8 cellular contexts compared by ENCODE assay signal in the genomic region with DNA sequence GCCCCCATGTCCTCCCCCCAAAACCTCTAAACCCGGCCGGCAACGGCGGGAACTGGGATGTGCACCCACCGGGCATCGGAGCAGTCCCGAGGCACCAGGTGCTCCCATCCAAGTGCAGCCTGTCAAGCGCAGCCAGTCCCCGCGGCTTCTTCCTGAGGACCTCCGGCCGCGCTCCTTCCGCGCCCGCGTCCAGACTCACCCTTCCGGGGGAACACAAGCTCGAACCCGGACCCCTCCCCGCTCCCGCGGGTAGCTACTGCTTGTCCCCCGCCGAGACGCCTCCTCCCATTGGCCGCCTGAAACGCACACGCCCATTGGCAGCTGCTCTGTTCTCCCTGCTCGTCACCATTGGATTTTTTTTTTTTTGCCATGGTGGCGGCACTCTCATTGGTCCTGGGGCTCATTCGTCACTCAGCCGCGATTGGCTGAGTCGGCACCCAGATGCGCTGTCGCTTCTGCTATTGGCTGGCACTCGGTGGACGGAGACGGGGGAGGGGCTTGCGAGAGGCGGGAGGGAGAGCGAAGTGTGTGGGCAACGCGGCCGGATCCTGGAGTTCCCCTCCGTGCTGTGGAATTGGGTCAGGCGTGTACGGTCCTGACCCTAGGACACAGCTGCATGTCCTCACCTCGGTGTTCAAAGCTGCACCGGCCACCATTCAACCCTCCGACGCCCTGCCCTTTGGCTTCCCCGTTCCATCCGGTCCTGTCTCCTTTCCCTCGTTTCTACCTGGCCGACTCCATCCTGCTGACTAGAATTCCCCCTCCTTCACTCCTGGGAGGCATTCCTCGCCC.
DNase-seq lines count a peak whose midpoint lies in the region; ATAC-seq, FAIRE-seq and TF ChIP-seq lines count a peak whose summit lies in the region.

A gene (minus strand): TSS at position 262 of the 792 bp plus-strand sequence. CDS start 2,166 bp downstream, outside the sequence.

- DNase-seq in AG09319 (ENCODE audit: extremely low read depth, low read depth) (peak; percentile 96), NCI-H446 treated with DMSO at 0.1 percent for 48 hours (lab: John Stamatoyannopoulos, UW) (peak; percentile 99), cerebellar cortex (ENCODE audit: low spot score) (peak; percentile 99)
- peak; percentile 94 for DNase-seq in stimulated activated CD4-positive, alpha-beta T cell treated with anti-CD3 and anti-CD28 coated beads, Interleukin-12 subunit alpha, Interleukin-12 subunit beta, amount 100 ng/mL, for 4 hours

- peak; percentile 91 for ATAC-seq in GM19035 (IDR thresholded peaks at IDR 0.05; ENCODE audit: unreplicated experiment)
- ATAC-seq in HG03354 (IDR thresholded peaks at IDR 0.05; ENCODE audit: poor library complexity, severe bottlenecking, unreplicated experiment): peak; percentile 90
- ATAC-seq in activated CD4-positive, CD25-positive, alpha-beta regulatory T cell treated with anti-CD3 and anti-CD28 coated beads, Interleukin-2, amount 50 U/mL, for 24 hours: peak; percentile 99

- TF ChIP-seq CTCF in AG09319 (IDR thresholded peaks at IDR 0.05; ENCODE audit: low read depth, low read length): no peak

- FAIRE-seq in islet of Langerhans (lab: Jason Lieb, UNC): peak; percentile 90

Comparison
In these comparisons a context has a peak if more than half of its experiments do, and no peak if none do; other contexts are left out.
1. Peak in every context shown above with its lines: DNase-seq and ATAC-seq.